Comparison of ENCODE assay signal across 13 cellular contexts in the genomic region with DNA sequence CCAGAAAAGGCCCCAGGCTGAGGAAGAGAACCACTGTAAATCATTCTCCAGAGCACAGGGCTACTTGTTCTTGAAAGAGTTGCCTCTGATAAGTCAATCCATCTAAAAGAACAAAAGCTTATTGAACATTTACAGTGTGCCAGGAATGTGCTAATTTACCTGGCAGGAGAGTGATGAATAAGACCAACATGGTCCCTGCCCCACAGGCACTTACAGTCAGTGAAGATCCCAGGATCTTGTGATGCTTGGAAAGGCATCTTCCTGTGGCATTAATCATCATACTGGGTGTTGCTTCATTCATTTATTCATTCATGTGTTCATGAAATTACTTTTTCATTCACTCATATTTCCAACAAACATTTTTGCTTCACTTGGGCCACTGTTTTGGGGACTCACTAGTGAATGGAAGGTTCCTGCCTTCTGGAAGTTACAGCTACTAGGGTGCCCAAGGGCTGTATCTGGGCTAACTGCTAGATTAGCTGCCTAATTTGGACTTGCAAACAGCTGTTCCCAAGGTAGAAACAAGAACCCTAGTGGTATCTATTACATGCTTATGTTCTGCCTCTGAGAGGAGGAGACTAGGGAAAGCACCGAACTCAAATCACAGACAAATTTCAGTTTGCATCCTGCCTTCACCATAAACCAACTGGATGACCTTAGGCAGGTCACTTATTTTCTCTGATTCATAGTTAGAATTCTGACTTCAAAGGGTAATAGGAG.
DNase-seq lines count a peak whose midpoint lies in the region; ATAC-seq, FAIRE-seq and TF ChIP-seq lines count a peak whose summit lies in the region.
"Had no signal": no experiment of that assay in that cellular context is flagged by ENCODE, and none has a peak within 500 bp of the region (broad histone marks: within the 10 kb centered on the region; RNA-seq: fewer than 3 reads in every experiment).

No MANE protein-coding gene starts in this region.

- no peaks in the 10 kb centered on the region for H3K36me3 ChIP-seq in mucosa of descending colon (ENCODE audit: low read depth)

- H3K9me3 Mint-ChIP-seq in HFFc6 = peaks cover 29% of the 10 kb centered on the region

- TF ChIP-seq CTCF in A549 (IDR thresholded peaks at IDR 0.05) = no peak
- no peak for TF ChIP-seq CTCF in HFFc6 (IDR thresholded peaks at IDR 0.05)
- TF ChIP-seq CTCF in choroid plexus epithelial cell (conservative IDR thresholded peaks at IDR 0.05; ENCODE audit: low read depth, low read length) = no peak
- no peak for TF ChIP-seq CTCF in mucosa of descending colon (IDR thresholded peaks at IDR 0.05)

- no peak for TF ChIP-seq POLR2A in A549 (IDR thresholded peaks at IDR 0.05; ENCODE audit: low read length)

- H3K4me1 ChIP-seq in A549 (peaks cover 57% of the 10 kb centered on the region), mucosa of descending colon (ENCODE audit: low read depth) (peaks cover 18% of the 10 kb centered on the region)

- CTCF ChIA-PET in A549 (lab: Yijun Ruan, JAX) = no interaction called here

- H3K27ac Mint-ChIP-seq in HFFc6 = peak overlapping the region; percentile 75
- H3K27ac Mint-ChIP-seq: GM23338 had no signal

- peaks cover 84% of the 10 kb centered on the region for H3K36me3 Mint-ChIP-seq in HFFc6 (ENCODE audit: low read depth)

- H3K4me1 Mint-ChIP-seq in HFFc6 (ENCODE audit: low read depth) = peaks cover 96% of the 10 kb centered on the region

- ATAC-seq in A549 (peak in 1 of 2 experiments; percentile 30; a peak in 2 of 6 replicates), mucosa of descending colon (peak; percentile 45), GM21381 (IDR thresholded peaks at IDR 0.05; ENCODE audit: unreplicated experiment) (no peak)

- FAIRE-seq in A549 (lab: Jason Lieb, UNC) = no peak
- FAIRE-seq: GM12891, kidney had no signal

- peaks cover 26% of the 10 kb centered on the region for H3K9me3 ChIP-seq in A549
- H3K9me3 ChIP-seq in mucosa of descending colon = no peaks in the 10 kb centered on the region

- H3K27ac ChIP-seq in A549 = peak overlapping the region; percentile 79 to 81
- H3K27ac ChIP-seq: HL-60 had no signal

- POLR2A ChIA-PET in A549 (lab: Yijun Ruan, JAX) = interaction anchor here (3.1 kb wide), 1 partner anchor 85 kb away, joined by 14 read pairs; no protein-coding TSS in a partner anchor

- H3K4me3 Mint-ChIP-seq in HFFc6 = 0 out of 2 replicates have a peak overlapping the region, but pooled peaks have one; percentile 9
- H3K4me3 Mint-ChIP-seq: GM23338 had no signal

- peaks cover 7% of the 10 kb centered on the region for H3K27me3 Mint-ChIP-seq in HFFc6 (ENCODE audit: insufficient read depth)

- no peak for TF ChIP-seq EP300 in A549 (IDR thresholded peaks at IDR 0.05)

- no peak for TF ChIP-seq RAD21 in A549 (conservative IDR thresholded peaks at IDR 0.05 in 1 of 2, IDR thresholded peaks at IDR 0.05 in 1 of 2)

- peak overlapping the region; percentile 72 for H3K4me2 ChIP-seq in A549
- H3K4me2 ChIP-seq: GM23338 had no signal

- intact Hi-C loops in mucosa of descending colon (cut with DNase I, micrococcal nuclease) = no loop called here

- DNase-seq in A549 (ENCODE audit: low read depth in 1 of 2, low spot score in 1 of 2) (no peak), HFFc6 (no peak), choroid plexus epithelial cell (ENCODE audit: low read depth) (peak; percentile 60), mucosa of descending colon (no peak), NCI-H2107 treated with DMSO at 0.1 percent for 48 hours (lab: John Stamatoyannopoulos, UW; ENCODE audit: unreplicated experiment) (no peak), NK-92 (lab: John Stamatoyannopoulos, UW; ENCODE audit: unreplicated experiment) (no peak), NCI-H2081 treated with DMSO at 0.1 percent for 48 hours (lab: John Stamatoyannopoulos, UW) (no peak)
- DNase-seq: activated effector memory CD4-positive, alpha-beta T cell treated with Interleukin-2 at 50 U/mL for 16 hours; kidney had no signal

- WGBS in A549 (ENCODE audit: missing lambda C conversion rate) = 93% methylated on average over 1 of the region's 1 CpG

- no peak overlapping the region for H3K4me3 ChIP-seq in A549
- H3K4me3 ChIP-seq in choroid plexus epithelial cell (ENCODE audit: low read depth, low read length) = no peak overlapping the region
- H3K4me3 ChIP-seq in mucosa of descending colon = no peak overlapping the region
- H3K4me3 ChIP-seq: GM23338 had no signal

TF ChIP-seq in A549, 52 proteins besides CTCF, POLR2A, EP300 and RAD21:
- TF ChIP-seq HOXB13 (CRISPR knock-in tag; IDR thresholded peaks at IDR 0.05; ENCODE audit: low read depth) (no peak), ESRRA (IDR thresholded peaks at IDR 0.05; ENCODE audit: borderline replicate concordance, low read length) (no peak), TP53 (CRISPR knock-in tag; IDR thresholded peaks at IDR 0.05) (no peak), NPAS2 (CRISPR knock-in tag; IDR thresholded peaks at IDR 0.05; ENCODE audit: borderline replicate concordance) (no peak), RFX5 (IDR thresholded peaks at IDR 0.05) (no peak)
- TF ChIP-seq, protein P1, sequence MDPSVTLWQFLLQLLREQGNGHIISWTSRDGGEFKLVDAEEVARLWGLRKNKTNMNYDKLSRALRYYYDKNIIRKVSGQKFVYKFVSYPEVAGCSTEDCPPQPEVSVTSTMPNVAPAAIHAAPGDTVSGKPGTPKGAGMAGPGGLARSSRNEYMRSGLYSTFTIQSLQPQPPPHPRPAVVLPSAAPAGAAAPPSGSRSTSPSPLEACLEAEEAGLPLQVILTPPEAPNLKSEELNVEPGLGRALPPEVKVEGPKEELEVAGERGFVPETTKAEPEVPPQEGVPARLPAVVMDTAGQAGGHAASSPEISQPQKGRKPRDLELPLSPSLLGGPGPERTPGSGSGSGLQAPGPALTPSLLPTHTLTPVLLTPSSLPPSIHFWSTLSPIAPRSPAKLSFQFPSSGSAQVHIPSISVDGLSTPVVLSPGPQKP (IDR thresholded peaks at IDR 0.05; ENCODE audit: low read depth, low read length) = no peak
